Comparison of ENCODE assay signal across 8 cellular contexts in genomic region chr1:18922848-18923475, GRCh38. TPM values are rescaled to one million over a fixed set of nuclear protein-coding genes. Genes with fewer than 3 reads are reported as not detected.
DNase-seq lines count a peak whose midpoint lies in the region; ATAC-seq and TF ChIP-seq lines count a peak whose summit lies in the region.

No MANE protein-coding gene starts in this region.

- DNase-seq in NCI-H2107 treated with DMSO at 0.1 percent for 48 hours (lab: John Stamatoyannopoulos, UW; ENCODE audit: unreplicated experiment), result peak; percentile 34
- DNase-seq in NCI-H2107 (lab: John Stamatoyannopoulos, UW), result no peak
- DNase-seq in MCF 10A (ENCODE audit: unreplicated experiment), result peak; percentile 66
- DNase-seq in lung (ENCODE audit: low spot score), result no peak
- DNase-seq in tibial nerve (ENCODE audit: low spot score in 2 of 2), result no peak
- no peak for DNase-seq in A172 (ENCODE audit: low spot score)
- DNase-seq in HuH-7 (ENCODE audit: low spot score), result no peak
- DNase-seq in germinal center (ENCODE audit: low spot score), result no peak

- TF ChIP-seq CTCF in MCF 10A (IDR thresholded peaks at IDR 0.05; ENCODE audit: unreplicated experiment) (no peak), lung (IDR thresholded peaks at IDR 0.05; ENCODE audit: control extremely low read depth, extremely low read depth) (no peak), tibial nerve (IDR thresholded peaks at IDR 0.05) (no peak)

- H3K27me3 Mint-ChIP-seq in MCF 10A (ENCODE audit: insufficient read depth, unreplicated experiment), result no peaks in the 10 kb centered on the region

- H3K9me3 Mint-ChIP-seq in MCF 10A (ENCODE audit: unreplicated experiment), result no peaks in the 10 kb centered on the region

- no peak overlapping the region for H3K4me3 ChIP-seq in lung
- no peak overlapping the region for H3K4me3 ChIP-seq in tibial nerve

- BruUV-seq in MCF 10A (replicated peaks; lab: Mats Ljungman, UMichigan), result no TSS peak

- H3K4me1 ChIP-seq in lung (ENCODE audit: control insufficient read depth in 2 of 2, insufficient read depth in 2 of 2, low read length in 2 of 2) (peaks cover 3 to 47% of the 10 kb centered on the region in 2 donors), tibial nerve (peaks cover 0 to 58% (median 42%) of the 10 kb centered on the region in 4 donors)

- peaks cover 0 to 6% of the 10 kb centered on the region in 2 donors for H3K36me3 ChIP-seq in lung (ENCODE audit: control insufficient read depth in 2 of 2, insufficient read depth in 2 of 2, low read length in 2 of 2)
- H3K36me3 ChIP-seq in tibial nerve, result peaks cover 0 to 20% (median 0%) of the 10 kb centered on the region in 3 donors

- no peak for ATAC-seq in lung (ENCODE audit: insufficient read depth, low FRiP score)

- peaks cover 24% of the 10 kb centered on the region for H3K4me1 Mint-ChIP-seq in MCF 10A (ENCODE audit: insufficient read depth, unreplicated experiment)

- intact Hi-C loops in MCF 10A (cut with micrococcal nuclease), result loop anchor here (2.0 kb wide), 1 partner anchor 26 kb away; no protein-coding TSS in a partner anchor

- no peaks in the 10 kb centered on the region for H3K9me3 ChIP-seq in lung (ENCODE audit: control insufficient read depth in 2 of 2, insufficient read depth in 1 of 2, low read length in 1 of 2)
- no peaks in the 10 kb centered on the region for H3K9me3 ChIP-seq in tibial nerve

- TF ChIP-seq EP300 in tibial nerve (IDR thresholded peaks at IDR 0.05), result no peak

- TF ChIP-seq POLR2A in tibial nerve (IDR thresholded peaks at IDR 0.05), result no peak

- CTCF ChIA-PET in MCF 10A (lab: Yijun Ruan, JAX), result interaction anchor here (0.6 to 2.4 kb wide), 7 partner anchors 9 to 175 kb away, joined by 3 to 17 read pairs (median 8); no protein-coding TSS in a partner anchor

- WGBS in lung, 2 donors, result 70 to 72% methylated on average over 15 of the region's 15 CpGs
- WGBS in tibial nerve, 2 donors, result 68 to 74% methylated on average over 14 to 15 of the region's 15 CpGs

- POLR2A ChIA-PET in MCF 10A (lab: Yijun Ruan, JAX), result interaction anchor here (0.8 to 3.6 kb wide), 13 partner anchors 9 to 175 kb away, joined by 3 to 34 read pairs (median 5); partner anchors contain the start of genes ALDH4A1 and IFFO2

- peak overlapping the region; percentile 70 for H3K27ac Mint-ChIP-seq in MCF 10A (ENCODE audit: low read depth, unreplicated experiment)

- peak overlapping the region; percentile 72 to 77 for H3K27ac ChIP-seq in lung (ENCODE audit: low read depth in 1 of 2, low read length in 1 of 2)
- H3K27ac ChIP-seq in tibial nerve, result peak overlapping the region; percentile 69 to 95 (median 85)

- peaks cover 20% of the 10 kb centered on the region for H3K36me3 Mint-ChIP-seq in MCF 10A (ENCODE audit: insufficient read depth, unreplicated experiment)

- peak overlapping the region; percentile 28 for H3K4me3 Mint-ChIP-seq in MCF 10A (ENCODE audit: unreplicated experiment)

- H3K27me3 ChIP-seq in lung (ENCODE audit: control insufficient read depth, insufficient read depth) (no peaks in the 10 kb centered on the region), tibial nerve (no peaks in the 10 kb centered on the region)

RNA-seq across cellular contexts. Expression of gene ALDH4A1, which starts 20.6 kb away (rescaled TPM):
- total RNA-seq in MCF 10A (2022) (5.7 and 6.3 TPM in 2 replicates), lung (10 to 100 TPM in 1 of 2 donors, 1 to 10 TPM in 1; 6.4 to 12.5 TPM), tibial nerve (10 to 100 TPM; 31.2 to 42.0 (median 35.3) TPM)
- 10 to 100 TPM in 1 of 2 donors, 1 to 10 TPM in 1; 9.9 to 16.3 TPM for polyA plus RNA-seq in lung
- total RNA-seq in A172 (2014; rRNA removed; shearing (Covaris generic)), result 8.4 and 10.1 TPM in 2 replicates

RNA-seq across cellular contexts. Expression of gene IFFO2, which starts 33.5 kb away (rescaled TPM):
- total RNA-seq in MCF 10A (2022), result 10.8 and 21.0 TPM in 2 replicates
- 10 to 100 TPM in 1 of 2 donors, 1 to 10 TPM in 1; 8.7 to 18.9 TPM for total RNA-seq in lung
- polyA plus RNA-seq in lung, result 1 to 10 TPM; 7.6 to 8.0 TPM
- total RNA-seq in tibial nerve, result 10 to 100 TPM in 2 of 4 donors, 1 to 10 TPM in 2; 3.6 to 19.2 (median 9.2) TPM
- 6.3 and 7.1 TPM in 2 replicates for total RNA-seq in A172 (2014; rRNA removed; shearing (Covaris generic))

Comparison
In these comparisons a context has a peak if more than half of its experiments do, and no peak if none do; other contexts are left out.
1. DNase-seq: peak in NCI-H2107 treated with DMSO at 0.1 percent for 48 hours (single experiment) and MCF 10A (single experiment); none in NCI-H2107 (single experiment), lung (single experiment), tibial nerve (0 of 2), A172 (single experiment), HuH-7 (single experiment) and germinal center (single experiment).